Comparison of ENCODE assay signal across 8 cellular contexts in genomic region chr17:42428141-42428944, GRCh38. TPM values are rescaled to one million over a fixed set of nuclear protein-coding genes. Genes with fewer than 3 reads are reported as not detected.
A peak's percentile ranks its signal among the peaks of the same experiment; 100 is the strongest.
DNase-seq lines count a peak whose midpoint lies in the region; ATAC-seq and TF ChIP-seq lines count a peak whose summit lies in the region.

No MANE protein-coding gene starts in this region.

- H4K8ac ChIP-seq in mesendoderm (ENCODE audit: low read depth, low read length) = no peak overlapping the region

- H3K27me3 Mint-ChIP-seq in T-helper 17 cell = peaks cover 29% of the 10 kb centered on the region
- peaks cover 38 to 43% of the 10 kb centered on the region in 2 donors for H3K27me3 Mint-ChIP-seq in effector memory CD8-positive, alpha-beta T cell

- H3K23ac ChIP-seq in mesendoderm (ENCODE audit: low read length) = no peak overlapping the region

- H3K36me3 ChIP-seq in mesendoderm (ENCODE audit: control insufficient read depth, insufficient read depth, low read length) (no peaks in the 10 kb centered on the region), thoracic aorta (no peaks in the 10 kb centered on the region)

- H3K4me1 Mint-ChIP-seq in T-helper 17 cell = peaks cover 2% of the 10 kb centered on the region
- no peaks in the 10 kb centered on the region for H3K4me1 Mint-ChIP-seq in effector memory CD8-positive, alpha-beta T cell (ENCODE audit: low read depth in 2 of 2)

- H3K56ac ChIP-seq in mesendoderm (ENCODE audit: low read length) = no peak overlapping the region

- no peak overlapping the region for H2BK15ac ChIP-seq in mesendoderm (replicated peaks; ENCODE audit: low read depth)

- no peak overlapping the region for H3K27ac Mint-ChIP-seq in T-helper 17 cell
- H3K27ac Mint-ChIP-seq in effector memory CD8-positive, alpha-beta T cell = no peak overlapping the region

- H3K9me3 ChIP-seq in T-helper 17 cell (ENCODE audit: control insufficient read depth, low read length, poor library complexity, severe bottlenecking) (no peaks in the 10 kb centered on the region), thoracic aorta (no peaks in the 10 kb centered on the region)

- peak; percentile 75 for TF ChIP-seq CTCF in thoracic aorta (IDR thresholded peaks at IDR 0.05)

- no peaks in the 10 kb centered on the region for H3K79me1 ChIP-seq in mesendoderm (ENCODE audit: low read length)

- ATAC-seq in T-helper 17 cell (peak; percentile 80), thoracic aorta (ENCODE audit: insufficient number of reproducible peaks, low FRiP score, low read depth) (peak; percentile 50), GM19395 (IDR thresholded peaks at IDR 0.05; ENCODE audit: unreplicated experiment) (no peak)
- peak; percentile 77 for ATAC-seq in effector memory CD8-positive, alpha-beta T cell (replicated peaks)

- no peaks in the 10 kb centered on the region for H3K36me3 Mint-ChIP-seq in T-helper 17 cell (ENCODE audit: low read depth)
- no peaks in the 10 kb centered on the region for H3K36me3 Mint-ChIP-seq in effector memory CD8-positive, alpha-beta T cell (ENCODE audit: insufficient read depth)

- H3K27me3 ChIP-seq in mesendoderm (ENCODE audit: insufficient read depth, low read length, poor library complexity) (no peaks in the 10 kb centered on the region), thoracic aorta (replicated peaks; ENCODE audit: insufficient read depth) (no peaks in the 10 kb centered on the region)

- no peak overlapping the region for H3K4ac ChIP-seq in mesendoderm (ENCODE audit: low read depth, low read length)

- H2BK120ac ChIP-seq in mesendoderm (ENCODE audit: low read depth, low read length) = no peak overlapping the region

- WGBS in mesendoderm (ENCODE audit: extremely low coverage, insufficient coverage, low lambda C conversion rate) = no CpG with 5 or more reads among the region's 4 CpGs

- no peak overlapping the region for H3K4me2 ChIP-seq in mesendoderm (ENCODE audit: low read length)

- H2AK5ac ChIP-seq in mesendoderm (ENCODE audit: low read length) = no peak overlapping the region

- H3K4me3 ChIP-seq in Jurkat, Clone E6-1 (ENCODE audit: low read length) = no peak overlapping the region
- H3K4me3 ChIP-seq in mesendoderm (ENCODE audit: low read length) = no peak overlapping the region
- H3K4me3 ChIP-seq in thoracic aorta = no peak overlapping the region

- no peak overlapping the region for H3K4me3 Mint-ChIP-seq in T-helper 17 cell
- H3K4me3 Mint-ChIP-seq in effector memory CD8-positive, alpha-beta T cell = no peak overlapping the region

- no peak overlapping the region for H4K5ac ChIP-seq in mesendoderm (ENCODE audit: low read length)

- H3K27ac ChIP-seq in mesendoderm (ENCODE audit: low read depth, low read length) = no peak overlapping the region
- H3K27ac ChIP-seq in thoracic aorta = peak overlapping the region; percentile 31 to 55

- no peaks in the 10 kb centered on the region for H3K79me2 ChIP-seq in mesendoderm (ENCODE audit: control insufficient read depth, insufficient read depth, low read length)

- H3K18ac ChIP-seq in mesendoderm (ENCODE audit: low read length) = no peak overlapping the region

- no peak overlapping the region for H2BK5ac ChIP-seq in mesendoderm (ENCODE audit: low read length)

- H3K9me3 Mint-ChIP-seq in effector memory CD8-positive, alpha-beta T cell = no peaks in the 10 kb centered on the region

- DNase-seq in NOMO-1 (lab: John Stamatoyannopoulos, UW; ENCODE audit: unreplicated experiment in 2 of 2) = peak; percentile 17 to 43
- DNase-seq in NOMO-1 treated with dmso at 0.1 percent for 144 hours (lab: John Stamatoyannopoulos, UW; ENCODE audit: unreplicated experiment) = no peak
- peak; percentile 49 for DNase-seq in Jurkat, Clone E6-1 (ENCODE audit: low read depth, low spot score)
- peak in 1 of 3 donors; percentile 33 for DNase-seq in T-helper 17 cell
- peak; percentile 47 to 52 (median 47) for DNase-seq in effector memory CD8-positive, alpha-beta T cell
- DNase-seq in mesendoderm = peak; percentile 89
- DNase-seq in thoracic aorta (ENCODE audit: low spot score) = peak; percentile 50

- no peaks in the 10 kb centered on the region for H3K4me1 ChIP-seq in mesendoderm (ENCODE audit: control insufficient read depth, low read depth, low read length)
- H3K4me1 ChIP-seq in thoracic aorta (ENCODE audit: control insufficient read depth in 1 of 2, low read depth in 2 of 2) = peaks cover 5 to 22% of the 10 kb centered on the region in 2 donors

- H3K9ac ChIP-seq in mesendoderm (ENCODE audit: low read length) = no peak overlapping the region

RNA-seq across cellular contexts. Expression of gene CAVIN1, which starts 5.3 kb away (rescaled TPM):
- polyA plus RNA-seq in Jurkat, Clone E6-1 (2012; ENCODE audit: insufficient read depth, insufficient read length) = not detected
- under 1 TPM; 0.47 to 0.90 TPM for total RNA-seq in T-helper 17 cell
- polyA plus RNA-seq in mesendoderm (2013, experiment 1 of 2) = 18.0 TPM
- 19.6 TPM for polyA plus RNA-seq in mesendoderm (2013, experiment 2 of 2)
- total RNA-seq in thoracic aorta = 100 to 1,000 TPM; 579 to 938 TPM

RNA-seq across cellular contexts. Expression of gene ATP6V0A1, which starts 30.3 kb away (rescaled TPM):
- polyA plus RNA-seq in Jurkat, Clone E6-1 (2012; ENCODE audit: insufficient read depth, insufficient read length) = 10.6 TPM
- total RNA-seq in T-helper 17 cell (10 to 100 TPM; 15.4 to 18.5 TPM), thoracic aorta (10 to 100 TPM; 63.2 to 95.6 TPM)
- polyA plus RNA-seq in mesendoderm (2013, experiment 1 of 2) = 16.1 TPM
- polyA plus RNA-seq in mesendoderm (2013, experiment 2 of 2) = 16.7 TPM

RNA-seq across cellular contexts. Expression of gene STAT3, which starts 40.1 kb away (rescaled TPM):
- 38.7 TPM for polyA plus RNA-seq in Jurkat, Clone E6-1 (2012; ENCODE audit: insufficient read depth, insufficient read length)
- total RNA-seq in T-helper 17 cell (100 to 1,000 TPM; 203 to 221 TPM), thoracic aorta (100 to 1,000 TPM; 217 to 360 TPM)
- polyA plus RNA-seq in mesendoderm (2013, experiment 1 of 2) = 42.3 TPM
- polyA plus RNA-seq in mesendoderm (2013, experiment 2 of 2) = 41.8 TPM

Comparison
In these comparisons a context has a peak if more than half of its experiments do, and no peak if none do; other contexts are left out.
1. RNA of gene CAVIN1, which starts 5.3 kb away (total RNA-seq): 579 to 938 TPM in thoracic aorta; 0.47 to 0.90 TPM in T-helper 17 cell; every median in the first group is over 100 times any median in the second.